ENCODE assay signal across 8 cellular contexts in the genomic region with DNA sequence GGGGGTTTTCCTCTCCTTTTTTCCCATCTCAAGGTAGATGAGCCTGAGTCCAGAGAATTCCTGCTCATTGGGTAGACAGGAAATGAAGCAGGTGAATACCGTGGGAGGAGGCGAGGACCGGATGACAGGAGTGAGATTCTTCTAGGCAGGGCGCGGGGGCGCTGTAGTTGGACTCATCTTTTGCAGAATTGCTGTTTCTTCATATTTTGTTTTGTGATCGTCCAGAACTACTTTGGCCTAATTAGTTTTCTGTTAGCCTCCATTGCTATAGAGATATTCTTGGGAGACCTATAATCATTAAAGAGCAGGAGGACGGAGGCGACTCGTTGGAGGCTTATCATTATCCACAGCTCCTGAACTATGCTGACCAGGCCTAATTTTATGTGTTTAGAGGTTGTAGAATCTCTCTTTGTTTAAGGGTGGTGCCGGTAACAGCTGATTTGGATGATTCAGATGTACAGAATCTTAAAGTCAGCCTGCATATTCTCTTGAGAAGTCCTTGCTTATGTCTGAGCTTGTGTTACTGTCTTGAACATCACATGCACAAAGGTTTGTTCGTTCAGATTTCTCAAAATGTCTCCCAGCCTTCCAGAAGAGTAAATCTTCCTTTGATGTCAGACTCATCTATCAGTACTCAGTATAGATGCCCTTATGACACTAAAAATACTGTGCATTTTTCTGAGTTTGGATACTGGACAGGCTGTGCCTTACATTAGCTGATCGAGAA. TPM values are rescaled to one million over a fixed set of nuclear protein-coding genes. Genes with fewer than 3 reads are reported as not detected.
DNase-seq lines count a peak whose midpoint lies in the region; ATAC-seq and TF ChIP-seq lines count a peak whose summit lies in the region.

No MANE protein-coding gene starts in this region.

- BruUV-seq in HCT116 (replicated peaks; lab: Mats Ljungman, UMichigan) (no TSS peak), PC-9 (replicated peaks; lab: Mats Ljungman, UMichigan) (no TSS peak)

- peaks cover 0 to 3% (median 0%) of the 10 kb centered on the region in 5 experiments for H3K9me3 Mint-ChIP-seq in brain

- CTCF ChIA-PET in HCT116 (lab: Charles Lee), result no interaction called here
- CTCF ChIA-PET in PC-9 (lab: Charles Lee), result interaction anchor here (0.6 to 1.1 kb wide), 2 partner anchors 13 to 31 kb away, joined by 3 read pairs; no protein-coding TSS in a partner anchor

- H3K27ac Mint-ChIP-seq in brain, result peak overlapping the region; percentile 92 to 99 (median 98)

- RAD21 ChIA-PET in HCT116 (lab: Charles Lee; ENCODE audit: low non-redundant PET in 1 of 2, low total read pairs in 2 of 2, uncharacterized antibody in 2 of 2, unreplicated experiment in 2 of 2), result no interaction called here

- DNase-seq in HCT116 (ENCODE audit: low read depth, low spot score) (no peak), PC-9 (peak; percentile 6 to 64), putamen (ENCODE audit: low spot score) (peak; percentile 68), GDM1 (lab: John Stamatoyannopoulos, UW) (no peak), retina (no peak)

- H3K79me2 ChIP-seq in HCT116 (ENCODE audit: insufficient read depth, low read length), result peaks cover 34% of the 10 kb centered on the region
- peaks cover 35% of the 10 kb centered on the region for H3K79me2 ChIP-seq in PC-9 (ENCODE audit: low read depth)

- peaks cover 0 to 40% (median 0%) of the 10 kb centered on the region in 11 experiments; a peak in 8 of 22 replicates for H3K36me3 ChIP-seq in BLaER1 treated with 17β-estradiol and CSF1 and Interleukin-3, amounts not matched to agents 10 nM and 100 nM
- H3K36me3 ChIP-seq in HCT116 (ENCODE audit: control insufficient read depth in 1 of 2, insufficient read depth in 2 of 2, low read length in 2 of 2), result peaks cover 6 to 18% of the 10 kb centered on the region in 2 experiments; a peak in 3 of 4 replicates
- H3K36me3 ChIP-seq in PC-9 (ENCODE audit: low read depth), result peaks cover 11% of the 10 kb centered on the region; the same call in 1 of the 2 replicates

- H3K9me2 ChIP-seq in HCT116 (ENCODE audit: insufficient read depth), result no peaks in the 10 kb centered on the region
- H3K9me2 ChIP-seq in PC-9 (ENCODE audit: insufficient read depth), result no peaks in the 10 kb centered on the region

- peak overlapping the region in 9 of 11 experiments; percentile 28 to 98 (median 94); a peak in 15 of 22 replicates for H3K27ac ChIP-seq in BLaER1 treated with 17β-estradiol and CSF1 and Interleukin-3, amounts not matched to agents 10 nM and 100 nM
- H3K27ac ChIP-seq in HCT116 (ENCODE audit: low read depth, low read length) (peak overlapping the region; percentile 65), PC-9 (peak overlapping the region; percentile 78)

- peaks cover 32% of the 10 kb centered on the region for H3K36me3 Mint-ChIP-seq in brain

- TF ChIP-seq CTCF in HCT116 (IDR thresholded peaks at IDR 0.05 in 2 of 3, conservative IDR thresholded peaks at IDR 0.05 in 1 of 3; ENCODE audit: borderline replicate concordance in 1 of 3, insufficient read depth in 1 of 3, low read depth in 2 of 3, low read length in 2 of 3), result peak; percentile 25 to 56 (median 41); a peak in 5 of 6 replicates
- TF ChIP-seq CTCF in PC-9 (conservative IDR thresholded peaks at IDR 0.05), result peak; percentile 44; the same call in 1 of the 2 replicates
- peak; percentile 16 to 45 for TF ChIP-seq CTCF in brain (conservative IDR thresholded peaks at IDR 0.05)

- peaks cover 52% of the 10 kb centered on the region for H3F3A ChIP-seq in PC-9 (ENCODE audit: insufficient read depth, low read depth)

- no peak for TF ChIP-seq POLR2A in HCT116 (IDR thresholded peaks at IDR 0.05; ENCODE audit: borderline replicate concordance, extremely low read depth, insufficient read depth, insufficient read length)

- H2AFZ ChIP-seq in HCT116 (ENCODE audit: low read depth, low read length, poor library complexity, severe bottlenecking) (no peak overlapping the region), PC-9 (peak overlapping the region; percentile 92)

- H3K9me3 ChIP-seq in BLaER1 treated with 17β-estradiol and CSF1 and Interleukin-3, amounts not matched to agents 10 nM and 100 nM (replicated peaks in 1 of 11), result no peaks in the 10 kb centered on the region
- H3K9me3 ChIP-seq in HCT116 (ENCODE audit: control insufficient read depth in 1 of 2, insufficient read depth in 1 of 2, low read depth in 1 of 2, low read length in 2 of 2) (no peaks in the 10 kb centered on the region), PC-9 (ENCODE audit: insufficient read depth, low read depth) (no peaks in the 10 kb centered on the region)

- POLR2A ChIA-PET in HCT116 (lab: Charles Lee), result no interaction called here
- POLR2A ChIA-PET in PC-9 (lab: Charles Lee; ENCODE audit: unreplicated experiment), result no interaction called here

- H3K4me2 ChIP-seq in BLaER1 treated with 17β-estradiol and CSF1 and Interleukin-3, amounts not matched to agents 10 nM and 100 nM, result peak overlapping the region; percentile 70 to 96 (median 91)
- H3K4me2 ChIP-seq in HCT116 (ENCODE audit: low read length), result peak overlapping the region; percentile 93
- peak overlapping the region; percentile 86 for H3K4me2 ChIP-seq in PC-9

- ATAC-seq in HCT116, result peak; percentile 75

- H3K9ac ChIP-seq in BLaER1 treated with 17β-estradiol and CSF1 and Interleukin-3, amounts not matched to agents 10 nM and 100 nM, result peak overlapping the region in 9 of 11 experiments; percentile 16 to 94 (median 62); a peak in 14 of 22 replicates
- H3K9ac ChIP-seq in HCT116 (ENCODE audit: low read length), result peak overlapping the region; percentile 75

- intact Hi-C loops in HCT116 (cut with micrococcal nuclease), result no loop called here
- intact Hi-C loops in PC-9 (cut with micrococcal nuclease; ENCODE audit: unreplicated experiment), result loop anchor here (1.0 to 5.0 kb wide), 2 partner anchors 31 to 58 kb away; no protein-coding TSS in a partner anchor

- H3K27me3 Mint-ChIP-seq in brain, result peaks cover 8% of the 10 kb centered on the region

- H3K4me3 ChIP-seq in BLaER1 treated with 17β-estradiol and CSF1 and Interleukin-3, amounts not matched to agents 10 nM and 100 nM, result peak overlapping the region; percentile 45 to 99 (median 62)
- H3K4me3 ChIP-seq in HCT116 (replicated peaks in 1 of 2; ENCODE audit: low read depth in 1 of 2, low read length in 2 of 2), result peak overlapping the region; percentile 78 to 99
- H3K4me3 ChIP-seq in PC-9, result peak overlapping the region; percentile 77
- peak overlapping the region; percentile 80 for H3K4me3 ChIP-seq in iPS-11a (ENCODE audit: low read depth, low read length)

- peak overlapping the region; percentile 90 to 96 (median 96) for H3K4me3 Mint-ChIP-seq in brain

- peaks cover 67% of the 10 kb centered on the region for H3K4me1 Mint-ChIP-seq in brain

- peaks cover 0 to 55% (median 0%) of the 10 kb centered on the region in 11 experiments; a peak in 9 of 22 replicates for H4K20me1 ChIP-seq in BLaER1 treated with 17β-estradiol and CSF1 and Interleukin-3, amounts not matched to agents 10 nM and 100 nM
- no peaks in the 10 kb centered on the region for H4K20me1 ChIP-seq in HCT116 (ENCODE audit: insufficient read depth)
- H4K20me1 ChIP-seq in PC-9 (ENCODE audit: insufficient read depth), result 0 out of 2 replicates have a peak, but pooled peaks cover 8% of the 10 kb centered on the region

- peak; percentile 23; the same call in 1 of the 2 replicates for TF ChIP-seq RAD21 in HCT116 (IDR thresholded peaks at IDR 0.05; ENCODE audit: low read depth)

- peaks cover 0 to 22% (median 13%) of the 10 kb centered on the region in 11 experiments; a peak in 17 of 22 replicates for H3K27me3 ChIP-seq in BLaER1 treated with 17β-estradiol and CSF1 and Interleukin-3, amounts not matched to agents 10 nM and 100 nM
- no peaks in the 10 kb centered on the region for H3K27me3 ChIP-seq in HCT116 (ENCODE audit: insufficient read depth, low read length)
- no peaks in the 10 kb centered on the region for H3K27me3 ChIP-seq in PC-9 (ENCODE audit: insufficient read depth, low read depth)

- peaks cover 59 to 74% (median 64%) of the 10 kb centered on the region in 10 experiments for H3K4me1 ChIP-seq in BLaER1 treated with 17β-estradiol and CSF1 and Interleukin-3, amounts not matched to agents 10 nM and 100 nM
- peaks cover 13 to 25% of the 10 kb centered on the region in 2 experiments for H3K4me1 ChIP-seq in HCT116 (ENCODE audit: control insufficient read depth in 1 of 2, insufficient read depth in 2 of 2, low read length in 2 of 2)
- peaks cover 41% of the 10 kb centered on the region for H3K4me1 ChIP-seq in PC-9 (replicated peaks; ENCODE audit: insufficient read depth)

TF ChIP-seq in HCT116, 20 proteins besides CTCF, POLR2A, EP300 and RAD21:
- TF ChIP-seq ELF1 (IDR thresholded peaks at IDR 0.05; ENCODE audit: borderline replicate concordance, low read depth), result no peak
- TF ChIP-seq SIN3A (IDR thresholded peaks at IDR 0.05; ENCODE audit: low read depth), result peak; percentile 58
- peak; percentile 30; the same call in 1 of the 2 replicates for TF ChIP-seq EGR1 (IDR thresholded peaks at IDR 0.05; ENCODE audit: low read depth)

RNA-seq across cellular contexts. Expression of a gene that starts 0.7 kb away (rescaled TPM):
- total RNA-seq in HCT116 (2021; ENCODE audit: unreplicated experiment) (65.2 TPM), PC-9 (2021) (39.4 and 55.1 TPM in 2 replicates)
- 45.1 and 45.5 TPM in 2 replicates for polyA plus RNA-seq in HCT116 (2012)
- 163 TPM for polyA plus RNA-seq in brain (ENCODE audit: insufficient read depth, low read depth, low replicate concordance)

RNA-seq across cellular contexts. Expression of a gene that starts 36.4 kb away (rescaled TPM):
- total RNA-seq in HCT116 (2021; ENCODE audit: unreplicated experiment) (79.7 TPM), PC-9 (2021) (154 and 170 TPM in 2 replicates)
- 52.0 and 53.3 TPM in 2 replicates for polyA plus RNA-seq in HCT116 (2012)
- polyA plus RNA-seq in brain (ENCODE audit: insufficient read depth, low read depth, low replicate concordance), result 36.9 TPM

Comparison
In these comparisons a context has a peak if more than half of its experiments do, and no peak if none do; other contexts are left out.
1. DNase-seq: peak in PC-9 (2 of 2) and putamen (single experiment); none in HCT116 (single experiment), GDM1 (single experiment) and retina (single experiment).
2. Peak in every context shown above with its lines, with median percentiles within 50 percentile points of each other: H3K27ac ChIP-seq, H3K4me2 ChIP-seq, H3K4me3 ChIP-seq and CTCF ChIP-seq.